1 cellular context compared by ENCODE assay signal in the genomic region with DNA sequence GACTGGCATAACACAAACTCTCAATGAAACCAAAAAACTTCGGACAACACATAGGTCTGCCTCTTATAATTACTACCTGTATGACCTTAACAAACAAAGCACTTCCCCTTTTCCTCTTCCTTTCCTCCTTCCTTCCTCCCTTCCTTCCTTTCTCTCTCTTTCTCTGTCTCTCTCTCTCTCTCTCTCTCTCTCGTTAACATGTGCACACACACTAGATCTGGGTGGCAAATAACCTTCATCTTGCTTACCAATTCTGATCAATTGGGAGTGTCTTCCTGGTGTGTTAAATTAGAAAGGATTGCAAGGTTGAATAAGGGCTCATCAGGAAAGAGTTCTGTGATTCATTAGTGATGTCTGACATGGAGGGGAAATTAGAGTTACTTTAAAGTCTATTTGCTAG.
TF ChIP-seq lines count a peak whose summit lies in the region.

No MANE protein-coding gene starts in this region.

TF ChIP-seq in HepG2, 621 proteins besides CTCF, POLR2A, EP300 and RAD21 (continued from another document):
- TF ChIP-seq, protein P1, sequence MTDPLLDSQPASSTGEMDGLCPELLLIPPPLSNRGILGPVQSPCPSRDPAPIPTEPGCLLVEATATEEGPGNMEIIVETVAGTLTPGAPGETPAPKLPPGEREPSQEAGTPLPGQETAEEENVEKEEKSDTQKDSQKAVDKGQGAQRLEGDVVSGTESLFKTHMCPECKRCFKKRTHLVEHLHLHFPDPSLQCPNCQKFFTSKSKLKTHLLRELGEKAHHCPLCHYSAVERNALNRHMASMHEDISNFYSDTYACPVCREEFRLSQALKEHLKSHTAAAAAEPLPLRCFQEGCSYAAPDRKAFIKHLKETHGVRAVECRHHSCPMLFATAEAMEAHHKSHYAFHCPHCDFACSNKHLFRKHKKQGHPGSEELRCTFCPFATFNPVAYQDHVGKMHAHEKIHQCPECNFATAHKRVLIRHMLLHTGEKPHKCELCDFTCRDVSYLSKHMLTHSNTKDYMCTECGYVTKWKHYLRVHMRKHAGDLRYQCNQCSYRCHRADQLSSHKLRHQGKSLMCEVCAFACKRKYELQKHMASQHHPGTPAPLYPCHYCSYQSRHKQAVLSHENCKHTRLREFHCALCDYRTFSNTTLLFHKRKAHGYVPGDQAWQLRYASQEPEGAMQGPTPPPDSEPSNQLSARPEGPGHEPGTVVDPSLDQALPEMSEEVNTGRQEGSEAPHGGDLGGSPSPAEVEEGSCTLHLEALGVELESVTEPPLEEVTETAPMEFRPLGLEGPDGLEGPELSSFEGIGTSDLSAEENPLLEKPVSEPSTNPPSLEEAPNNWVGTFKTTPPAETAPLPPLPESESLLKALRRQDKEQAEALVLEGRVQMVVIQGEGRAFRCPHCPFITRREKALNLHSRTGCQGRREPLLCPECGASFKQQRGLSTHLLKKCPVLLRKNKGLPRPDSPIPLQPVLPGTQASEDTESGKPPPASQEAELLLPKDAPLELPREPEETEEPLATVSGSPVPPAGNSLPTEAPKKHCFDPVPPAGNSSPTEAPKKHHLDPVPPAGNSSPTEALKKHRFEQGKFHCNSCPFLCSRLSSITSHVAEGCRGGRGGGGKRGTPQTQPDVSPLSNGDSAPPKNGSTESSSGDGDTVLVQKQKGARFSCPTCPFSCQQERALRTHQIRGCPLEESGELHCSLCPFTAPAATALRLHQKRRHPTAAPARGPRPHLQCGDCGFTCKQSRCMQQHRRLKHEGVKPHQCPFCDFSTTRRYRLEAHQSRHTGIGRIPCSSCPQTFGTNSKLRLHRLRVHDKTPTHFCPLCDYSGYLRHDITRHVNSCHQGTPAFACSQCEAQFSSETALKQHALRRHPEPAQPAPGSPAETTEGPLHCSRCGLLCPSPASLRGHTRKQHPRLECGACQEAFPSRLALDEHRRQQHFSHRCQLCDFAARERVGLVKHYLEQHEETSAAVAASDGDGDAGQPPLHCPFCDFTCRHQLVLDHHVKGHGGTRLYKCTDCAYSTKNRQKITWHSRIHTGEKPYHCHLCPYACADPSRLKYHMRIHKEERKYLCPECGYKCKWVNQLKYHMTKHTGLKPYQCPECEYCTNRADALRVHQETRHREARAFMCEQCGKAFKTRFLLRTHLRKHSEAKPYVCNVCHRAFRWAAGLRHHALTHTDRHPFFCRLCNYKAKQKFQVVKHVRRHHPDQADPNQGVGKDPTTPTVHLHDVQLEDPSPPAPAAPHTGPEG (CRISPR knock-in tag; IDR thresholded peaks at IDR 0.05): no peak
- TF ChIP-seq KDM6A (CRISPR knock-in tag; IDR thresholded peaks at IDR 0.05; ENCODE audit: low read depth) (no peak), FOXA1 (IDR thresholded peaks at IDR 0.05) (peak; percentile 39; the same call in 1 of the 2 replicates), FOXA1 (CRISPR knock-in tag; IDR thresholded peaks at IDR 0.05) (no peak), HNRNPUL1 (IDR thresholded peaks at IDR 0.05; ENCODE audit: low read depth, low read length) (no peak), RELA (CRISPR knock-in tag; IDR thresholded peaks at IDR 0.05) (no peak), HNRNPL (IDR thresholded peaks at IDR 0.05; ENCODE audit: low read depth, low read length) (no peak), TEAD3 (CRISPR knock-in tag; optimal IDR thresholded peaks at IDR 0.05; ENCODE audit: borderline replicate concordance) (no peak), ZBTB3 (CRISPR knock-in tag; IDR thresholded peaks at IDR 0.05; ENCODE audit: borderline replicate concordance, low read depth) (no peak), POGZ (CRISPR knock-in tag; IDR thresholded peaks at IDR 0.05) (no peak), NFRKB (IDR thresholded peaks at IDR 0.05) (0 out of 2 replicates have a peak, but pooled peaks have one; percentile 34), SP1 (IDR thresholded peaks at IDR 0.05) (peak; percentile 45; the same call in 1 of the 2 replicates), SP1 (CRISPR knock-in tag; IDR thresholded peaks at IDR 0.05) (no peak), PLRG1 (conservative IDR thresholded peaks at IDR 0.05) (0 out of 2 replicates have a peak, but pooled peaks have one; percentile 65), ZNF282 (IDR thresholded peaks at IDR 0.05; ENCODE audit: partially characterized antibody) (peak; percentile 79), IKZF1 (IDR thresholded peaks at IDR 0.05) (peak; percentile 88; the same call in 1 of the 2 replicates), ZNF138 (CRISPR knock-in tag; IDR thresholded peaks at IDR 0.05; ENCODE audit: low read depth) (no peak), ZNF773 (CRISPR knock-in tag; IDR thresholded peaks at IDR 0.05; ENCODE audit: borderline replicate concordance) (no peak), NONO (IDR thresholded peaks at IDR 0.05) (0 out of 2 replicates have a peak, but pooled peaks have one; percentile 87), NONO (CRISPR knock-in tag; conservative IDR thresholded peaks at IDR 0.05) (no peak), FOXK2 (IDR thresholded peaks at IDR 0.05) (peak; percentile 55), U2AF1 (optimal IDR thresholded peaks at IDR 0.05; ENCODE audit: low read depth, low read length) (no peak), PCBP2 (optimal IDR thresholded peaks at IDR 0.05; ENCODE audit: low read depth, low read length, poor library complexity, severe bottlenecking) (no peak), ZKSCAN5 (CRISPR knock-in tag; IDR thresholded peaks at IDR 0.05) (no peak), ARNT (IDR thresholded peaks at IDR 0.05) (peak; percentile 53; the same call in 1 of the 2 replicates)
- TF ChIP-seq, protein P2, sequence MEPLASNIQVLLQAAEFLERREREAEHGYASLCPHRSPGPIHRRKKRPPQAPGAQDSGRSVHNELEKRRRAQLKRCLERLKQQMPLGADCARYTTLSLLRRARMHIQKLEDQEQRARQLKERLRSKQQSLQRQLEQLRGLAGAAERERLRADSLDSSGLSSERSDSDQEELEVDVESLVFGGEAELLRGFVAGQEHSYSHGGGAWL (CRISPR knock-in tag; IDR thresholded peaks at IDR 0.05): no peak
- TF ChIP-seq, protein P3, sequence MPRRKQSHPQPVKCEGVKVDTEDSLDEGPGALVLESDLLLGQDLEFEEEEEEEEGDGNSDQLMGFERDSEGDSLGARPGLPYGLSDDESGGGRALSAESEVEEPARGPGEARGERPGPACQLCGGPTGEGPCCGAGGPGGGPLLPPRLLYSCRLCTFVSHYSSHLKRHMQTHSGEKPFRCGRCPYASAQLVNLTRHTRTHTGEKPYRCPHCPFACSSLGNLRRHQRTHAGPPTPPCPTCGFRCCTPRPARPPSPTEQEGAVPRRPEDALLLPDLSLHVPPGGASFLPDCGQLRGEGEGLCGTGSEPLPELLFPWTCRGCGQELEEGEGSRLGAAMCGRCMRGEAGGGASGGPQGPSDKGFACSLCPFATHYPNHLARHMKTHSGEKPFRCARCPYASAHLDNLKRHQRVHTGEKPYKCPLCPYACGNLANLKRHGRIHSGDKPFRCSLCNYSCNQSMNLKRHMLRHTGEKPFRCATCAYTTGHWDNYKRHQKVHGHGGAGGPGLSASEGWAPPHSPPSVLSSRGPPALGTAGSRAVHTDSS (CRISPR knock-in tag; conservative IDR thresholded peaks at IDR 0.05): no peak
- TF ChIP-seq, protein P4, sequence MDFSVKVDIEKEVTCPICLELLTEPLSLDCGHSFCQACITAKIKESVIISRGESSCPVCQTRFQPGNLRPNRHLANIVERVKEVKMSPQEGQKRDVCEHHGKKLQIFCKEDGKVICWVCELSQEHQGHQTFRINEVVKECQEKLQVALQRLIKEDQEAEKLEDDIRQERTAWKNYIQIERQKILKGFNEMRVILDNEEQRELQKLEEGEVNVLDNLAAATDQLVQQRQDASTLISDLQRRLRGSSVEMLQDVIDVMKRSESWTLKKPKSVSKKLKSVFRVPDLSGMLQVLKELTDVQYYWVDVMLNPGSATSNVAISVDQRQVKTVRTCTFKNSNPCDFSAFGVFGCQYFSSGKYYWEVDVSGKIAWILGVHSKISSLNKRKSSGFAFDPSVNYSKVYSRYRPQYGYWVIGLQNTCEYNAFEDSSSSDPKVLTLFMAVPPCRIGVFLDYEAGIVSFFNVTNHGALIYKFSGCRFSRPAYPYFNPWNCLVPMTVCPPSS (IDR thresholded peaks at IDR 0.05): peak; percentile 90; the same call in 1 of the 2 replicates
- TF ChIP-seq, protein P5, sequence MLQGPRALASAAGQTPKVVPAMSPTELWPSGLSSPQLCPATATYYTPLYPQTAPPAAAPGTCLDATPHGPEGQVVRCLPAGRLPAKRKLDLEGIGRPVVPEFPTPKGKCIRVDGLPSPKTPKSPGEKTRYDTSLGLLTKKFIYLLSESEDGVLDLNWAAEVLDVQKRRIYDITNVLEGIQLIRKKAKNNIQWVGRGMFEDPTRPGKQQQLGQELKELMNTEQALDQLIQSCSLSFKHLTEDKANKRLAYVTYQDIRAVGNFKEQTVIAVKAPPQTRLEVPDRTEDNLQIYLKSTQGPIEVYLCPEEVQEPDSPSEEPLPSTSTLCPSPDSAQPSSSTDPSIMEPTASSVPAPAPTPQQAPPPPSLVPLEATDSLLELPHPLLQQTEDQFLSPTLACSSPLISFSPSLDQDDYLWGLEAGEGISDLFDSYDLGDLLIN (CRISPR knock-in tag; IDR thresholded peaks at IDR 0.05; ENCODE audit: borderline replicate concordance): no peak
- TF ChIP-seq, protein P6, sequence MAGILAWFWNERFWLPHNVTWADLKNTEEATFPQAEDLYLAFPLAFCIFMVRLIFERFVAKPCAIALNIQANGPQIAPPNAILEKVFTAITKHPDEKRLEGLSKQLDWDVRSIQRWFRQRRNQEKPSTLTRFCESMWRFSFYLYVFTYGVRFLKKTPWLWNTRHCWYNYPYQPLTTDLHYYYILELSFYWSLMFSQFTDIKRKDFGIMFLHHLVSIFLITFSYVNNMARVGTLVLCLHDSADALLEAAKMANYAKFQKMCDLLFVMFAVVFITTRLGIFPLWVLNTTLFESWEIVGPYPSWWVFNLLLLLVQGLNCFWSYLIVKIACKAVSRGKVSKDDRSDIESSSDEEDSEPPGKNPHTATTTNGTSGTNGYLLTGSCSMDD (CRISPR knock-in tag; IDR thresholded peaks at IDR 0.05): no peak
- TF ChIP-seq, protein P7, sequence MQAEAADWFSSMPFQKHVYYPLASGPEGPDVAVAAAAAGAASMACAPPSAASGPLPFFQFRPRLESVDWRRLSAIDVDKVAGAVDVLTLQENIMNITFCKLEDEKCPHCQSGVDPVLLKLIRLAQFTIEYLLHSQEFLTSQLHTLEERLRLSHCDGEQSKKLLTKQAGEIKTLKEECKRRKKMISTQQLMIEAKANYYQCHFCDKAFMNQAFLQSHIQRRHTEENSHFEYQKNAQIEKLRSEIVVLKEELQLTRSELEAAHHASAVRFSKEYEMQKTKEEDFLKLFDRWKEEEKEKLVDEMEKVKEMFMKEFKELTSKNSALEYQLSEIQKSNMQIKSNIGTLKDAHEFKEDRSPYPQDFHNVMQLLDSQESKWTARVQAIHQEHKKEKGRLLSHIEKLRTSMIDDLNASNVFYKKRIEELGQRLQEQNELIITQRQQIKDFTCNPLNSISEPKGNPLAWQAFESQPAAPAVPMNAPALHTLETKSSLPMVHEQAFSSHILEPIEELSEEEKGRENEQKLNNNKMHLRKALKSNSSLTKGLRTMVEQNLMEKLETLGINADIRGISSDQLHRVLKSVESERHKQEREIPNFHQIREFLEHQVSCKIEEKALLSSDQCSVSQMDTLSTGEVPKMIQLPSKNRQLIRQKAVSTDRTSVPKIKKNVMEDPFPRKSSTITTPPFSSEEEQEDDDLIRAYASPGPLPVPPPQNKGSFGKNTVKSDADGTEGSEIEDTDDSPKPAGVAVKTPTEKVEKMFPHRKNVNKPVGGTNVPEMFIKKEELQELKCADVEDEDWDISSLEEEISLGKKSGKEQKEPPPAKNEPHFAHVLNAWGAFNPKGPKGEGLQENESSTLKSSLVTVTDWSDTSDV (CRISPR knock-in tag; IDR thresholded peaks at IDR 0.05): no peak
TF ChIP-seq in HepG2: peak in this region for 12.
